ENCODE assay signal across 1 cellular context in genomic region chr5:149609640-149610297, GRCh38.
TF ChIP-seq lines count a peak whose summit lies in the region.

No MANE protein-coding gene starts in this region.

TF ChIP-seq in IMR-90, 13 proteins besides CTCF, POLR2A, EP300 and RAD21:
- TF ChIP-seq RFX5 (IDR thresholded peaks at IDR 0.05; ENCODE audit: low read depth, low read length) (no peak), ELK1 (IDR thresholded peaks at IDR 0.05; ENCODE audit: borderline replicate concordance, low read depth, low read length) (no peak), MAFK (IDR thresholded peaks at IDR 0.05; ENCODE audit: low read depth, low read length) (no peak), NFE2L2 (IDR thresholded peaks at IDR 0.05; ENCODE audit: low read depth, low read length) (no peak), MAZ (IDR thresholded peaks at IDR 0.05; ENCODE audit: borderline replicate concordance, low read depth, low read length) (no peak), CEBPB (IDR thresholded peaks at IDR 0.05; ENCODE audit: low read depth, low read length) (no peak)
